Comparison of ENCODE assay signal across 1 cellular context in genomic region chr5:175059687-175060194, GRCh38.
TF ChIP-seq lines count a peak whose summit lies in the region.

No MANE protein-coding gene starts in this region.

TF ChIP-seq in H1, 55 proteins besides CTCF, POLR2A, EP300 and RAD21 (continued from another document):
- TF ChIP-seq, protein P1, sequence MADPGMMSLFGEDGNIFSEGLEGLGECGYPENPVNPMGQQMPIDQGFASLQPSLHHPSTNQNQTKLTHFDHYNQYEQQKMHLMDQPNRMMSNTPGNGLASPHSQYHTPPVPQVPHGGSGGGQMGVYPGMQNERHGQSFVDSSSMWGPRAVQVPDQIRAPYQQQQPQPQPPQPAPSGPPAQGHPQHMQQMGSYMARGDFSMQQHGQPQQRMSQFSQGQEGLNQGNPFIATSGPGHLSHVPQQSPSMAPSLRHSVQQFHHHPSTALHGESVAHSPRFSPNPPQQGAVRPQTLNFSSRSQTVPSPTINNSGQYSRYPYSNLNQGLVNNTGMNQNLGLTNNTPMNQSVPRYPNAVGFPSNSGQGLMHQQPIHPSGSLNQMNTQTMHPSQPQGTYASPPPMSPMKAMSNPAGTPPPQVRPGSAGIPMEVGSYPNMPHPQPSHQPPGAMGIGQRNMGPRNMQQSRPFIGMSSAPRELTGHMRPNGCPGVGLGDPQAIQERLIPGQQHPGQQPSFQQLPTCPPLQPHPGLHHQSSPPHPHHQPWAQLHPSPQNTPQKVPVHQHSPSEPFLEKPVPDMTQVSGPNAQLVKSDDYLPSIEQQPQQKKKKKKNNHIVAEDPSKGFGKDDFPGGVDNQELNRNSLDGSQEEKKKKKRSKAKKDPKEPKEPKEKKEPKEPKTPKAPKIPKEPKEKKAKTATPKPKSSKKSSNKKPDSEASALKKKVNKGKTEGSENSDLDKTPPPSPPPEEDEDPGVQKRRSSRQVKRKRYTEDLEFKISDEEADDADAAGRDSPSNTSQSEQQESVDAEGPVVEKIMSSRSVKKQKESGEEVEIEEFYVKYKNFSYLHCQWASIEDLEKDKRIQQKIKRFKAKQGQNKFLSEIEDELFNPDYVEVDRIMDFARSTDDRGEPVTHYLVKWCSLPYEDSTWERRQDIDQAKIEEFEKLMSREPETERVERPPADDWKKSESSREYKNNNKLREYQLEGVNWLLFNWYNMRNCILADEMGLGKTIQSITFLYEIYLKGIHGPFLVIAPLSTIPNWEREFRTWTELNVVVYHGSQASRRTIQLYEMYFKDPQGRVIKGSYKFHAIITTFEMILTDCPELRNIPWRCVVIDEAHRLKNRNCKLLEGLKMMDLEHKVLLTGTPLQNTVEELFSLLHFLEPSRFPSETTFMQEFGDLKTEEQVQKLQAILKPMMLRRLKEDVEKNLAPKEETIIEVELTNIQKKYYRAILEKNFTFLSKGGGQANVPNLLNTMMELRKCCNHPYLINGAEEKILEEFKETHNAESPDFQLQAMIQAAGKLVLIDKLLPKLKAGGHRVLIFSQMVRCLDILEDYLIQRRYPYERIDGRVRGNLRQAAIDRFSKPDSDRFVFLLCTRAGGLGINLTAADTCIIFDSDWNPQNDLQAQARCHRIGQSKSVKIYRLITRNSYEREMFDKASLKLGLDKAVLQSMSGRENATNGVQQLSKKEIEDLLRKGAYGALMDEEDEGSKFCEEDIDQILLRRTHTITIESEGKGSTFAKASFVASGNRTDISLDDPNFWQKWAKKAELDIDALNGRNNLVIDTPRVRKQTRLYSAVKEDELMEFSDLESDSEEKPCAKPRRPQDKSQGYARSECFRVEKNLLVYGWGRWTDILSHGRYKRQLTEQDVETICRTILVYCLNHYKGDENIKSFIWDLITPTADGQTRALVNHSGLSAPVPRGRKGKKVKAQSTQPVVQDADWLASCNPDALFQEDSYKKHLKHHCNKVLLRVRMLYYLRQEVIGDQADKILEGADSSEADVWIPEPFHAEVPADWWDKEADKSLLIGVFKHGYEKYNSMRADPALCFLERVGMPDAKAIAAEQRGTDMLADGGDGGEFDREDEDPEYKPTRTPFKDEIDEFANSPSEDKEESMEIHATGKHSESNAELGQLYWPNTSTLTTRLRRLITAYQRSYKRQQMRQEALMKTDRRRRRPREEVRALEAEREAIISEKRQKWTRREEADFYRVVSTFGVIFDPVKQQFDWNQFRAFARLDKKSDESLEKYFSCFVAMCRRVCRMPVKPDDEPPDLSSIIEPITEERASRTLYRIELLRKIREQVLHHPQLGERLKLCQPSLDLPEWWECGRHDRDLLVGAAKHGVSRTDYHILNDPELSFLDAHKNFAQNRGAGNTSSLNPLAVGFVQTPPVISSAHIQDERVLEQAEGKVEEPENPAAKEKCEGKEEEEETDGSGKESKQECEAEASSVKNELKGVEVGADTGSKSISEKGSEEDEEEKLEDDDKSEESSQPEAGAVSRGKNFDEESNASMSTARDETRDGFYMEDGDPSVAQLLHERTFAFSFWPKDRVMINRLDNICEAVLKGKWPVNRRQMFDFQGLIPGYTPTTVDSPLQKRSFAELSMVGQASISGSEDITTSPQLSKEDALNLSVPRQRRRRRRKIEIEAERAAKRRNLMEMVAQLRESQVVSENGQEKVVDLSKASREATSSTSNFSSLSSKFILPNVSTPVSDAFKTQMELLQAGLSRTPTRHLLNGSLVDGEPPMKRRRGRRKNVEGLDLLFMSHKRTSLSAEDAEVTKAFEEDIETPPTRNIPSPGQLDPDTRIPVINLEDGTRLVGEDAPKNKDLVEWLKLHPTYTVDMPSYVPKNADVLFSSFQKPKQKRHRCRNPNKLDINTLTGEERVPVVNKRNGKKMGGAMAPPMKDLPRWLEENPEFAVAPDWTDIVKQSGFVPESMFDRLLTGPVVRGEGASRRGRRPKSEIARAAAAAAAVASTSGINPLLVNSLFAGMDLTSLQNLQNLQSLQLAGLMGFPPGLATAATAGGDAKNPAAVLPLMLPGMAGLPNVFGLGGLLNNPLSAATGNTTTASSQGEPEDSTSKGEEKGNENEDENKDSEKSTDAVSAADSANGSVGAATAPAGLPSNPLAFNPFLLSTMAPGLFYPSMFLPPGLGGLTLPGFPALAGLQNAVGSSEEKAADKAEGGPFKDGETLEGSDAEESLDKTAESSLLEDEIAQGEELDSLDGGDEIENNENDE (IDR thresholded peaks at IDR 0.05; ENCODE audit: insufficient replicate concordance, low read length): no peak
- 0 out of 2 replicates have a peak, but pooled peaks have one; percentile 22 for TF ChIP-seq CREB1 (IDR thresholded peaks at IDR 0.05)
